ENCODE assay signal across 1 cellular context in genomic region chr20:4247898-4248858, GRCh38.
TF ChIP-seq lines count a peak whose summit lies in the region.

No MANE protein-coding gene starts in this region.

TF ChIP-seq in HepG2, 621 proteins besides CTCF, POLR2A, EP300 and RAD21:
- TF ChIP-seq JUNB (CRISPR knock-in tag; IDR thresholded peaks at IDR 0.05; ENCODE audit: borderline replicate concordance) = no peak
- no peak for TF ChIP-seq SMAD9 (CRISPR knock-in tag; IDR thresholded peaks at IDR 0.05)
- TF ChIP-seq ZNF672 (CRISPR knock-in tag; IDR thresholded peaks at IDR 0.05) = 0 out of 2 replicates have a peak, but pooled peaks have one; percentile 8
- peak; percentile 14; the same call in 1 of the 2 replicates for TF ChIP-seq GABPB1 (CRISPR knock-in tag; IDR thresholded peaks at IDR 0.05)
- peak; percentile 12; the same call in 1 of the 2 replicates for TF ChIP-seq SMARCE1 (IDR thresholded peaks at IDR 0.05; ENCODE audit: borderline replicate concordance)
- TF ChIP-seq PPARG (CRISPR knock-in tag; conservative IDR thresholded peaks at IDR 0.05) = no peak
- TF ChIP-seq MTA3 (CRISPR knock-in tag; IDR thresholded peaks at IDR 0.05) = no peak
- no peak for TF ChIP-seq ZNF331 (CRISPR knock-in tag; IDR thresholded peaks at IDR 0.05)
- TF ChIP-seq HNRNPL (IDR thresholded peaks at IDR 0.05; ENCODE audit: low read depth, low read length) = 0 out of 2 replicates have a peak, but pooled peaks have one; percentile 43
- TF ChIP-seq RORA (CRISPR knock-in tag; IDR thresholded peaks at IDR 0.05) = no peak
- TF ChIP-seq, protein P1, sequence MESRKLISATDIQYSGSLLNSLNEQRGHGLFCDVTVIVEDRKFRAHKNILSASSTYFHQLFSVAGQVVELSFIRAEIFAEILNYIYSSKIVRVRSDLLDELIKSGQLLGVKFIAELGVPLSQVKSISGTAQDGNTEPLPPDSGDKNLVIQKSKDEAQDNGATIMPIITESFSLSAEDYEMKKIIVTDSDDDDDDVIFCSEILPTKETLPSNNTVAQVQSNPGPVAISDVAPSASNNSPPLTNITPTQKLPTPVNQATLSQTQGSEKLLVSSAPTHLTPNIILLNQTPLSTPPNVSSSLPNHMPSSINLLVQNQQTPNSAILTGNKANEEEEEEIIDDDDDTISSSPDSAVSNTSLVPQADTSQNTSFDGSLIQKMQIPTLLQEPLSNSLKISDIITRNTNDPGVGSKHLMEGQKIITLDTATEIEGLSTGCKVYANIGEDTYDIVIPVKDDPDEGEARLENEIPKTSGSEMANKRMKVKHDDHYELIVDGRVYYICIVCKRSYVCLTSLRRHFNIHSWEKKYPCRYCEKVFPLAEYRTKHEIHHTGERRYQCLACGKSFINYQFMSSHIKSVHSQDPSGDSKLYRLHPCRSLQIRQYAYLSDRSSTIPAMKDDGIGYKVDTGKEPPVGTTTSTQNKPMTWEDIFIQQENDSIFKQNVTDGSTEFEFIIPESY (CRISPR knock-in tag; IDR thresholded peaks at IDR 0.05) = peak; percentile 79
- peak; percentile 74; the same call in 1 of the 2 replicates for TF ChIP-seq EED (CRISPR knock-in tag; IDR thresholded peaks at IDR 0.05)
- TF ChIP-seq ZHX1 (CRISPR knock-in tag; IDR thresholded peaks at IDR 0.05; ENCODE audit: low read depth) = 0 out of 2 replicates have a peak, but pooled peaks have one; percentile 67
